In genomic region chr2:28594369-28595108, GRCh38 we compare ENCODE assay signal across 8 cellular contexts.
A peak's percentile ranks its signal among the peaks of the same experiment; 100 is the strongest.
DNase-seq lines count a peak whose midpoint lies in the region; ATAC-seq, FAIRE-seq and TF ChIP-seq lines count a peak whose summit lies in the region.

No MANE protein-coding gene starts in this region.

- H3K36me3 ChIP-seq in spleen: no peaks in the 10 kb centered on the region

- TF ChIP-seq CTCF in WTC11 (IDR thresholded peaks at IDR 0.05): peak; percentile 77
- TF ChIP-seq CTCF in cardiac fibroblast (IDR thresholded peaks at IDR 0.05; ENCODE audit: low read depth, low read length): peak; percentile 75
- TF ChIP-seq CTCF in spleen (IDR thresholded peaks at IDR 0.05 in 8 of 11, conservative IDR thresholded peaks at IDR 0.05 in 3 of 11): peak; percentile 62 to 89 (median 84)

- H3K27me3 ChIP-seq in spleen (replicated peaks in 1 of 7): no peaks in the 10 kb centered on the region

- FAIRE-seq in islet of Langerhans (lab: Jason Lieb, UNC): peak; percentile 58

- no peak for TF ChIP-seq POLR2A in spleen (IDR thresholded peaks at IDR 0.05)

- H3K4me3 Mint-ChIP-seq in WTC11: no peak overlapping the region

- peaks cover 9 to 21% (median 13%) of the 10 kb centered on the region in 6 donors for H3K4me1 ChIP-seq in spleen

- POLR2A ChIA-PET in WTC11 (lab: Charles Lee): interaction anchor here (1.5 kb wide), 1 partner anchor 157 kb away, joined by 5 read pairs; the partner anchor contains the start of gene PPP1CB

- peaks cover 33% of the 10 kb centered on the region for H3K4me1 Mint-ChIP-seq in WTC11

- no peaks in the 10 kb centered on the region for H3K9me3 Mint-ChIP-seq in WTC11

- no peak overlapping the region for H3K27ac Mint-ChIP-seq in WTC11

- H3K4me3 ChIP-seq in cardiac fibroblast (replicated peaks in 1 of 2; ENCODE audit: low read depth in 2 of 2, low read length in 2 of 2) (no peak overlapping the region), spleen (peak overlapping the region in 1 of 8 donors; percentile 50)

- H3K36me3 Mint-ChIP-seq in WTC11: no peaks in the 10 kb centered on the region; the same call in 1 of the 2 replicates

- CTCF ChIA-PET in WTC11 (lab: Charles Lee): interaction anchor here (0.5 to 3.1 kb wide), 37 partner anchors 9 to 301 kb away, joined by 3 to 50 read pairs (median 5); partner anchors contain the start of genes PPP1CB and SPDYA

- no peaks in the 10 kb centered on the region; the same call in 1 of the 2 replicates for H3K27me3 Mint-ChIP-seq in WTC11 (ENCODE audit: low read depth)

- peak overlapping the region in 6 of 8 donors; percentile 15 to 86 (median 70) for H3K27ac ChIP-seq in spleen

- intact Hi-C loops in spleen (cut with DNase I; ENCODE audit: low total_unique reads): loop anchor here (10.0 kb wide), 1 partner anchor 160 kb away; the partner anchor contains the start of gene PPP1CB

- H3K9me3 ChIP-seq in spleen: no peaks in the 10 kb centered on the region

- ATAC-seq in HG03025 (IDR thresholded peaks at IDR 0.05; ENCODE audit: low FRiP score, unreplicated experiment) (peak; percentile 65), WTC11 (peak; percentile 88), HG03354 (IDR thresholded peaks at IDR 0.05; ENCODE audit: poor library complexity, severe bottlenecking, unreplicated experiment) (no peak)

- WGBS in spleen, 5 donors: 28 to 36% (median 29%) methylated on average over 17 of the region's 17 CpGs

- DNase-seq in ELR (ENCODE audit: low read depth) (peak; percentile 90), NCI-H345 (lab: John Stamatoyannopoulos, UW) (peak; percentile 86), WTC11 (ENCODE audit: low spot score) (peak; percentile 92), cardiac fibroblast (ENCODE audit: low read depth in 2 of 2) (peak; percentile 89 to 92), spleen (peak; percentile 95)

TF ChIP-seq in WTC11, 78 proteins besides CTCF, POLR2A, EP300 and RAD21:
- TF ChIP-seq ATF1 (CRISPR knock-in tag; IDR thresholded peaks at IDR 0.05) (no peak), SP1 (CRISPR knock-in tag; conservative IDR thresholded peaks at IDR 0.05) (0 out of 2 replicates have a peak, but pooled peaks have one; percentile 31)
